ENCODE assay signal across 1 cellular context in the genomic region with DNA sequence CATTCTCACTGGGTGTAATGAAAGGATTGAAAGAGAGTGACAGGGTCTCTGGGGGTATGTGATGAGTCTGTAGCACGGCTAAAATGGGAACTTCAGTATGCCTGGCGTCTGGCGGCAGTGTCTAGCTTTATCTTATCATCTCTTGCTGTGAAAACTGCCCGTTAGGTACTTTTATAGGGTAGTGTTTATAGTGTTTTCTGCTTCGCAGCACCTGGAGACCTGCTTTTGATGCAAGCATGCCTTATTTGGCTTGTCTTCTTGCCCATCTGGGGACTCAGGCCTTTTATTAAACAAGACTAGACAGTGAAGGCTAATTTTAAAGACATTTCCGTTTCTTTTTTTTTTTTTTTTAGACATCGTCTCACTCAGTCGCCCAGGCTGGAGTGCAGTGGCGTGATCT.
TF ChIP-seq lines count a peak whose summit lies in the region.

No MANE protein-coding gene starts in this region.

TF ChIP-seq in HCT116, 20 proteins besides CTCF, POLR2A, EP300 and RAD21 (continued from another document):
- no peak for TF ChIP-seq REST (IDR thresholded peaks at IDR 0.05; ENCODE audit: low read depth)
- TF ChIP-seq ELF1 (IDR thresholded peaks at IDR 0.05; ENCODE audit: borderline replicate concordance, low read depth): no peak
- TF ChIP-seq ZFX (IDR thresholded peaks at IDR 0.05): no peak
- no peak for TF ChIP-seq SRF (IDR thresholded peaks at IDR 0.05; ENCODE audit: low read depth)
- no peak for TF ChIP-seq JUND (IDR thresholded peaks at IDR 0.05)
